Comparison of ENCODE assay signal across 23 cellular contexts in genomic region chr5:160770718-160771117, GRCh38.
A peak's percentile ranks its signal among the peaks of the same experiment; 100 is the strongest.
DNase-seq lines count a peak whose midpoint lies in the region; ATAC-seq, FAIRE-seq and TF ChIP-seq lines count a peak whose summit lies in the region.
"Had no signal": no experiment of that assay in that cellular context is flagged by ENCODE, and none has a peak within 500 bp of the region (broad histone marks: within the 10 kb centered on the region; RNA-seq: fewer than 3 reads in every experiment).

No MANE protein-coding gene starts in this region.

- 16% methylated on average over 3 of the region's 3 CpGs for WGBS in A549 (ENCODE audit: missing lambda C conversion rate)
- WGBS in H1 (ENCODE audit: extremely low coverage in 1 of 2, insufficient coverage in 1 of 2, insufficient read length in 1 of 2, insufficient replicate concordance in 2 of 2, low coverage in 1 of 2, low lambda C conversion rate in 2 of 2, missing lambda C conversion rate in 1 of 2), 2 experiments, result 85% methylated on average over 3 of the region's 3 CpGs; no CpG with 5 or more reads in 1 of the 2 experiments

- H3K36me3 ChIP-seq in H1 (ENCODE audit: control insufficient read depth in 2 of 4, insufficient read depth in 4 of 4, low read length in 3 of 4) (no peaks in the 10 kb centered on the region), Caco-2 (ENCODE audit: control insufficient read depth, insufficient read depth, low read length) (no peaks in the 10 kb centered on the region)
- no peaks in the 10 kb centered on the region for H3K36me3 ChIP-seq in CD4-positive, alpha-beta memory T cell (ENCODE audit: insufficient read depth, low read length)
- H3K36me3 ChIP-seq: BLaER1 treated with 17β-estradiol and CSF1 and Interleukin-3, amounts not matched to agents 10 nM and 100 nM had no signal

- no peak overlapping the region for H3K27ac Mint-ChIP-seq in CD4-positive, alpha-beta memory T cell
- H3K27ac Mint-ChIP-seq in Caco-2 (ENCODE audit: unreplicated experiment), result no peak overlapping the region
- H3K27ac Mint-ChIP-seq: B cell; CD4-positive, alpha-beta T cell; CD8-positive, alpha-beta memory T cell had no signal

- TF ChIP-seq POLR2A in A549 (IDR thresholded peaks at IDR 0.05; ENCODE audit: low read length) (no peak), GM12892 (IDR thresholded peaks at IDR 0.05; ENCODE audit: low read depth, low read length) (no peak), H1 (IDR thresholded peaks at IDR 0.05; ENCODE audit: control extremely low read depth in 1 of 2, low read depth in 2 of 2, low read length in 2 of 2) (no peak)

- no peaks in the 10 kb centered on the region; the same call in 1 of the 2 replicates for H3K23me2 ChIP-seq in H1 (ENCODE audit: low read depth, low read length)

- no peak overlapping the region for H4K8ac ChIP-seq in H1 (ENCODE audit: extremely low read depth, insufficient read depth, low read length)

- H3K79me2 ChIP-seq in H1 (ENCODE audit: control insufficient read depth in 1 of 2, insufficient read depth in 2 of 2, low read length in 2 of 2), result no peaks in the 10 kb centered on the region

- H3K36me3 Mint-ChIP-seq in CD4-positive, alpha-beta memory T cell, result no peaks in the 10 kb centered on the region
- no peaks in the 10 kb centered on the region for H3K36me3 Mint-ChIP-seq in Caco-2 (ENCODE audit: insufficient read depth, unreplicated experiment)
- H3K36me3 Mint-ChIP-seq: CD8-positive, alpha-beta memory T cell had no signal

- H3K4me2 ChIP-seq in A549 (no peak overlapping the region), H1 (ENCODE audit: insufficient read depth in 1 of 2, low read depth in 2 of 2, low read length in 2 of 2) (no peak overlapping the region)
- H3K4me2 ChIP-seq: BLaER1 treated with 17β-estradiol and CSF1 and Interleukin-3, amounts not matched to agents 10 nM and 100 nM had no signal

- no peak overlapping the region for H4K91ac ChIP-seq in H1 (replicated peaks; ENCODE audit: insufficient read length, low read length)

- no peak overlapping the region for H3K18ac ChIP-seq in H1 (ENCODE audit: extremely low read depth, low read length)

- no peak overlapping the region for H2BK120ac ChIP-seq in H1 (replicated peaks; ENCODE audit: low read depth, low read length)

- H3K27me3 ChIP-seq in H1 (replicated peaks in 1 of 4; ENCODE audit: control insufficient read depth in 3 of 4, extremely low read depth in 1 of 4, insufficient read depth in 3 of 4, low read length in 3 of 4), result no peaks in the 10 kb centered on the region
- no peaks in the 10 kb centered on the region for H3K27me3 ChIP-seq in CD4-positive, alpha-beta memory T cell (ENCODE audit: insufficient read depth, low read length)
- H3K27me3 ChIP-seq in Caco-2 (replicated peaks; ENCODE audit: control insufficient read depth, insufficient read depth, low read length), result no peaks in the 10 kb centered on the region
- H3K27me3 ChIP-seq: BLaER1 treated with 17β-estradiol and CSF1 and Interleukin-3, amounts not matched to agents 10 nM and 100 nM had no signal

- no peak for TF ChIP-seq CTCF in A549 (IDR thresholded peaks at IDR 0.05)
- no peak for TF ChIP-seq CTCF in H1 (IDR thresholded peaks at IDR 0.05; ENCODE audit: control extremely low read depth in 1 of 3, insufficient read depth in 1 of 3, low read depth in 1 of 3, low read length in 3 of 3)
- no peak for TF ChIP-seq CTCF in Caco-2 (IDR thresholded peaks at IDR 0.05; ENCODE audit: insufficient read depth in 1 of 2, low read depth in 1 of 2, low read length in 1 of 2, severe bottlenecking in 1 of 2, unreplicated experiment in 1 of 2)

- no peak overlapping the region for H2BK20ac ChIP-seq in H1 (ENCODE audit: low read length)

- H3K4ac ChIP-seq in H1 (replicated peaks; ENCODE audit: insufficient read length, low read depth, low read length), result no peak overlapping the region

- no peak for TF ChIP-seq RAD21 in A549 (conservative IDR thresholded peaks at IDR 0.05 in 1 of 2, IDR thresholded peaks at IDR 0.05 in 1 of 2)
- TF ChIP-seq RAD21 in H1 (IDR thresholded peaks at IDR 0.05 in 1 of 2, conservative IDR thresholded peaks at IDR 0.05 in 1 of 2; ENCODE audit: low read depth in 2 of 2, low read length in 2 of 2), result no peak

- no peaks in the 10 kb centered on the region for H4K20me1 ChIP-seq in H1 (replicated peaks in 1 of 2; ENCODE audit: control insufficient read depth in 1 of 2, insufficient read depth in 2 of 2, low read length in 2 of 2)
- H4K20me1 ChIP-seq: BLaER1 treated with 17β-estradiol and CSF1 and Interleukin-3, amounts not matched to agents 10 nM and 100 nM had no signal

- H2AFZ ChIP-seq in H1 (ENCODE audit: low read length), result no peak overlapping the region

- no peak overlapping the region for H2BK12ac ChIP-seq in H1 (ENCODE audit: low read depth, low read length)

- no peaks in the 10 kb centered on the region for H3K4me1 Mint-ChIP-seq in CD4-positive, alpha-beta memory T cell
- H3K4me1 Mint-ChIP-seq in Caco-2 (ENCODE audit: low read depth, unreplicated experiment), result no peaks in the 10 kb centered on the region
- H3K4me1 Mint-ChIP-seq: B cell; CD8-positive, alpha-beta memory T cell had no signal

- no peaks in the 10 kb centered on the region for H3K27me3 Mint-ChIP-seq in CD4-positive, alpha-beta memory T cell
- no peaks in the 10 kb centered on the region for H3K27me3 Mint-ChIP-seq in Caco-2 (ENCODE audit: insufficient read depth, unreplicated experiment)
- H3K27me3 Mint-ChIP-seq: B cell had no signal

- POLR2A ChIA-PET in A549 (lab: Yijun Ruan, JAX), result no interaction called here
- POLR2A ChIA-PET in H1 (lab: Charles Lee; ENCODE audit: partially characterized antibody), result no interaction called here
- POLR2A ChIA-PET in CD4-positive, alpha-beta memory T cell (lab: Charles Lee; ENCODE audit: partially characterized antibody), result no interaction called here
- POLR2A ChIA-PET in Caco-2 (lab: Charles Lee), result no interaction called here

- peaks cover 0 to 2% (median 0%) of the 10 kb centered on the region in 8 donors for H3K9me3 Mint-ChIP-seq in CD4-positive, alpha-beta memory T cell
- no peaks in the 10 kb centered on the region for H3K9me3 Mint-ChIP-seq in Caco-2 (ENCODE audit: unreplicated experiment)
- H3K9me3 Mint-ChIP-seq: CD4-positive, alpha-beta T cell had no signal

- no peak overlapping the region for H3K23ac ChIP-seq in H1 (ENCODE audit: insufficient read length)

- no peak overlapping the region for H4K5ac ChIP-seq in H1 (ENCODE audit: insufficient read length, low read depth, low read length)

- no peak overlapping the region for H3K56ac ChIP-seq in H1 (replicated peaks; ENCODE audit: insufficient read length, low read depth, low read length)

- no peak for ATAC-seq in A549

- H3K9me3 ChIP-seq in A549, result no peaks in the 10 kb centered on the region
- H3K9me3 ChIP-seq in H1 (ENCODE audit: insufficient read depth in 2 of 2, low read depth in 1 of 2, low read length in 1 of 2), result no peaks in the 10 kb centered on the region
- no peaks in the 10 kb centered on the region for H3K9me3 ChIP-seq in CD4-positive, alpha-beta memory T cell (ENCODE audit: control insufficient read depth in 1 of 2, low read length in 2 of 2)
- no peaks in the 10 kb centered on the region for H3K9me3 ChIP-seq in Caco-2
- H3K9me3 ChIP-seq: BLaER1 treated with 17β-estradiol and CSF1 and Interleukin-3, amounts not matched to agents 10 nM and 100 nM had no signal

- CTCF ChIA-PET in A549 (lab: Yijun Ruan, JAX), result no interaction called here
- CTCF ChIA-PET in H1 (lab: Charles Lee; ENCODE audit: partially characterized antibody), result interaction anchor here (1.8 kb wide), 1 partner anchor 17 kb away, joined by 3 read pairs; no protein-coding TSS in a partner anchor
- CTCF ChIA-PET in CD4-positive, alpha-beta memory T cell (lab: Charles Lee; ENCODE audit: partially characterized antibody), result no interaction called here
- CTCF ChIA-PET in Caco-2 (lab: Charles Lee), result no interaction called here

- BruUV-seq in Caco-2 (replicated peaks; lab: Mats Ljungman, UMichigan), result no TSS peak

- no peak overlapping the region for H3K27ac ChIP-seq in A549
- no peak overlapping the region for H3K27ac ChIP-seq in H1 (ENCODE audit: low read depth, low read length)
- no peak overlapping the region for H3K27ac ChIP-seq in CD4-positive, alpha-beta memory T cell (ENCODE audit: low read depth, low read length)
- H3K27ac ChIP-seq: BLaER1 treated with 17β-estradiol and CSF1 and Interleukin-3, amounts not matched to agents 10 nM and 100 nM; C4-2B had no signal

- H3K4me3 Mint-ChIP-seq in CD4-positive, alpha-beta memory T cell, result no peak overlapping the region
- H3K4me3 Mint-ChIP-seq in Caco-2 (ENCODE audit: unreplicated experiment), result no peak overlapping the region
- H3K4me3 Mint-ChIP-seq: B cell; CD4-positive, alpha-beta T cell; CD8-positive, alpha-beta memory T cell had no signal

- no peak for FAIRE-seq in A549 (lab: Jason Lieb, UNC)
- peak; percentile 9 for FAIRE-seq in GM12892 (lab: Jason Lieb, UNC)
- no peak for FAIRE-seq in H1 (lab: Jason Lieb, UNC)
- FAIRE-seq in GM19239 (lab: Jason Lieb, UNC), result no peak
- FAIRE-seq: A204.1, D721Med, G401.6, GM12891, GM18507 had no signal

- H3K79me1 ChIP-seq in H1 (ENCODE audit: low read depth, low read length), result no peaks in the 10 kb centered on the region

- no peaks in the 10 kb centered on the region for H3K4me1 ChIP-seq in A549
- peaks cover 5 to 12% (median 9%) of the 10 kb centered on the region in 4 experiments; a peak in 6 of 7 replicates for H3K4me1 ChIP-seq in H1 (replicated peaks in 1 of 4; ENCODE audit: control insufficient read depth in 3 of 4, insufficient read depth in 4 of 4, low read length in 3 of 4)
- no peaks in the 10 kb centered on the region for H3K4me1 ChIP-seq in CD4-positive, alpha-beta memory T cell (ENCODE audit: insufficient read depth, low read length)
- H3K4me1 ChIP-seq in Caco-2, result no peaks in the 10 kb centered on the region

- no peak overlapping the region for H2AK5ac ChIP-seq in H1 (ENCODE audit: low read depth, low read length)

- intact Hi-C loops in CD4-positive, alpha-beta memory T cell (cut with micrococcal nuclease), result no loop called here
- intact Hi-C loops in Caco-2 (cut with micrococcal nuclease; ENCODE audit: unreplicated experiment), result no loop called here

- no peak overlapping the region for H3K9ac ChIP-seq in H1 (replicated peaks in 1 of 4; ENCODE audit: extremely low read depth in 1 of 4, low read depth in 3 of 4, low read length in 3 of 4)
- H3K9ac ChIP-seq: BLaER1 treated with 17β-estradiol and CSF1 and Interleukin-3, amounts not matched to agents 10 nM and 100 nM had no signal

- H2BK5ac ChIP-seq in H1 (ENCODE audit: low read depth, low read length), result no peak overlapping the region

- TF ChIP-seq EP300 in A549 (IDR thresholded peaks at IDR 0.05) (no peak), H1 (IDR thresholded peaks at IDR 0.05; ENCODE audit: borderline replicate concordance in 1 of 2, low read depth in 2 of 2, low read length in 2 of 2) (no peak)

- H3K4me3 ChIP-seq in A549 (no peak overlapping the region), H1 (ENCODE audit: extremely low read depth in 1 of 4, insufficient read depth in 2 of 4, low read depth in 3 of 4, low read length in 4 of 4) (no peak overlapping the region), Caco-2 (ENCODE audit: low read depth, low read length) (no peak overlapping the region)
- H3K4me3 ChIP-seq in CD4-positive, alpha-beta memory T cell (ENCODE audit: low read length in 2 of 2), result no peak overlapping the region
- H3K4me3 ChIP-seq: BLaER1 treated with 17β-estradiol and CSF1 and Interleukin-3, amounts not matched to agents 10 nM and 100 nM had no signal

- H3K14ac ChIP-seq in H1 (ENCODE audit: insufficient read length), result no peak overlapping the region

- no peak overlapping the region for H2BK15ac ChIP-seq in H1 (ENCODE audit: low read length)

- DNase-seq in A549 (ENCODE audit: low read depth in 1 of 2, low spot score in 1 of 2) (no peak), GM12892 (ENCODE audit: insufficient read length) (no peak), NCI-H69 (lab: John Stamatoyannopoulos, UW) (peak; percentile 30), H1 (ENCODE audit: low read depth in 1 of 2, low spot score in 2 of 2) (no peak), GM19239 (ENCODE audit: insufficient read length, low spot score) (no peak), Caco-2 (no peak)
- no peak for DNase-seq in CD4-positive, alpha-beta memory T cell
- DNase-seq: 8988T; AML-193; Calu3; CD4-positive, alpha-beta T cell; CD8-positive, alpha-beta memory T cell; COR-L47; DMS79 treated with DMSO at 0.1 percent for 48 hours; GF-D8 had no signal

Comparison
In these comparisons a context has a peak if more than half of its experiments do, and no peak if none do; other contexts are left out.
1. Of the 18 proteins assayed by ChIP-seq in both H1 and A549: peak only in H1: none; only in A549: none; in both: MAFK; in neither: 17.